In the genomic region with DNA sequence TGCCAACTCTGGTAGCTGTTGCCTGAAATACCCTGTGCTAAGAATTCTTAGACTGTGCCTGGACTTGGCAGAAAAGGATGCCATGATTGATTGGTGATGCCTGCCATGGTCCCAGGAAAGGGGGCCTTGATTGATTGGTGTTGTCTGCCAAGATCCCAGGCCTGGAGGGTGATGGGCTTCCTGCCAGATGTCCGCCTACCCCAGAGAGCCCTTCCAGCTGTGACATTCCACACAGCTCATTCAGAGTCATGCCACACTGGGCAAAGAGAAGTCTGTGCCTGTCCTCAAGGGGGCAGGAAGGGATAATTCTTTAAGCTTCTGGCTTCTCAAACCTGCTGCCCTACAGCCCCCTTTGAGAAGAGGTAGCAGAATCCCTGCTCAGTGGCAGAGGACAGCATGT, we compare ENCODE assay signal across 14 cellular contexts. TPM values are rescaled to one million over a fixed set of nuclear protein-coding genes. Genes with fewer than 3 reads are reported as not detected.
A peak's percentile ranks its signal among the peaks of the same experiment; 100 is the strongest.
DNase-seq lines count a peak whose midpoint lies in the region; ATAC-seq and TF ChIP-seq lines count a peak whose summit lies in the region.
"Had no signal": no experiment of that assay in that cellular context is flagged by ENCODE, and none has a peak within 500 bp of the region (broad histone marks: within the 10 kb centered on the region; RNA-seq: fewer than 3 reads in every experiment).

No MANE protein-coding gene starts in this region.

- H4K20me1 ChIP-seq in GM23338 (replicated peaks; ENCODE audit: insufficient read depth), result peaks cover 18% of the 10 kb centered on the region

- TF ChIP-seq EP300 in gastroesophageal sphincter (IDR thresholded peaks at IDR 0.05), result no peak

- TF ChIP-seq CTCF in GM23338 (conservative IDR thresholded peaks at IDR 0.05; ENCODE audit: low read depth in 2 of 2), result peak; percentile 56 to 60
- TF ChIP-seq CTCF in RWPE1 (conservative IDR thresholded peaks at IDR 0.05; ENCODE audit: low read depth), result no peak
- TF ChIP-seq CTCF in glutamatergic neuron (IDR thresholded peaks at IDR 0.05; ENCODE audit: partially characterized antibody, unreplicated experiment), result no peak
- TF ChIP-seq CTCF in gastroesophageal sphincter (IDR thresholded peaks at IDR 0.05), result peak in 1 of 4 experiments; percentile 3

- peaks cover 30% of the 10 kb centered on the region for H3K4me1 Mint-ChIP-seq in GM23338
- peaks cover 30% of the 10 kb centered on the region for H3K4me1 Mint-ChIP-seq in glutamatergic neuron (ENCODE audit: low read depth, unreplicated experiment)
- no peaks in the 10 kb centered on the region for H3K4me1 Mint-ChIP-seq in activated CD4-positive, alpha-beta memory T cell treated with anti-CD3 and anti-CD28 coated beads for 36 hours (ENCODE audit: low read depth)

- H3K9me3 Mint-ChIP-seq in GM23338 (no peaks in the 10 kb centered on the region), glutamatergic neuron (ENCODE audit: unreplicated experiment) (no peaks in the 10 kb centered on the region)
- no peaks in the 10 kb centered on the region for H3K9me3 Mint-ChIP-seq in activated CD4-positive, alpha-beta memory T cell treated with anti-CD3 and anti-CD28 coated beads for 36 hours

- H3K27ac Mint-ChIP-seq in GM23338 (peak overlapping the region; percentile 45; the same call in 1 of the 2 replicates), glutamatergic neuron (ENCODE audit: unreplicated experiment) (no peak overlapping the region)
- no peak overlapping the region for H3K27ac Mint-ChIP-seq in activated CD4-positive, alpha-beta memory T cell treated with anti-CD3 and anti-CD28 coated beads for 36 hours

- intact Hi-C loops in activated CD4-positive, alpha-beta memory T cell treated with anti-CD3 and anti-CD28 coated beads for 36 hours (cut with micrococcal nuclease), result no loop called here

- no peak overlapping the region for H3K27ac ChIP-seq in GM23338 (ENCODE audit: low read depth)
- no peak overlapping the region for H3K27ac ChIP-seq in RWPE1
- H3K27ac ChIP-seq in gastroesophageal sphincter, result no peak overlapping the region
- H3K27ac ChIP-seq: C4-2B, neutrophil, PC-9 had no signal

- in situ Hi-C loops in ACHN (cut with HindIII; ENCODE audit: low pct_ligation_motif_present, low pct_unique_long_range_greater_than_20kb, low sequenced_read_pairs), result no loop called here

- H2AFZ ChIP-seq in GM23338, result no peak overlapping the region
- H2AFZ ChIP-seq: PC-9 had no signal

- CTCF ChIA-PET in RWPE1 (lab: Yijun Ruan, JAX), result interaction anchor here (0.6 to 1.0 kb wide), 6 partner anchors 11 to 96 kb away, joined by 3 to 9 read pairs (median 4); no protein-coding TSS in a partner anchor
- CTCF ChIA-PET in activated CD4-positive, alpha-beta memory T cell treated with anti-CD3 and anti-CD28 coated beads for 36 hours (lab: Charles Lee), result interaction anchor here (0.7 to 1.6 kb wide), 4 partner anchors 9 to 360 kb away, joined by 3 to 5 read pairs (median 3); no protein-coding TSS in a partner anchor

- H3K9me2 ChIP-seq in GM23338 (ENCODE audit: insufficient read depth), result no peaks in the 10 kb centered on the region

- H3K4me3 Mint-ChIP-seq in GM23338, result no peak overlapping the region
- no peak overlapping the region for H3K4me3 Mint-ChIP-seq in glutamatergic neuron (ENCODE audit: unreplicated experiment)
- no peak overlapping the region for H3K4me3 Mint-ChIP-seq in activated CD4-positive, alpha-beta memory T cell treated with anti-CD3 and anti-CD28 coated beads for 36 hours

- peak; percentile 92 for ATAC-seq in GM23338
- ATAC-seq in gastroesophageal sphincter, result no peak

- H3K27me3 Mint-ChIP-seq in GM23338 (ENCODE audit: insufficient read depth, low read depth, poor library complexity) (peaks cover 8% of the 10 kb centered on the region), glutamatergic neuron (ENCODE audit: unreplicated experiment) (no peaks in the 10 kb centered on the region)
- H3K27me3 Mint-ChIP-seq in activated CD4-positive, alpha-beta memory T cell treated with anti-CD3 and anti-CD28 coated beads for 36 hours, result peaks cover 11% of the 10 kb centered on the region

- peak overlapping the region; percentile 60 for H3K4me2 ChIP-seq in GM23338
- H3K4me2 ChIP-seq: PC-9 had no signal

- H3K4me1 ChIP-seq in GM23338 (ENCODE audit: insufficient read depth) (peaks cover 23% of the 10 kb centered on the region), gastroesophageal sphincter (no peaks in the 10 kb centered on the region)

- TF ChIP-seq POLR2A in gastroesophageal sphincter (IDR thresholded peaks at IDR 0.05), result no peak

- H3K36me3 Mint-ChIP-seq in GM23338 (ENCODE audit: low read depth), result peaks cover 2% of the 10 kb centered on the region; the same call in 1 of the 3 replicates
- H3K36me3 Mint-ChIP-seq in glutamatergic neuron (ENCODE audit: unreplicated experiment), result peaks cover 5% of the 10 kb centered on the region
- H3K36me3 Mint-ChIP-seq in activated CD4-positive, alpha-beta memory T cell treated with anti-CD3 and anti-CD28 coated beads for 36 hours, result no peaks in the 10 kb centered on the region

- no CpG with 5 or more reads among the region's 1 CpG for WGBS in gastroesophageal sphincter (ENCODE audit: low coverage in 1 of 2), 2 donors

- H3K36me3 ChIP-seq in GM23338 (ENCODE audit: insufficient read depth) (no peaks in the 10 kb centered on the region), gastroesophageal sphincter (no peaks in the 10 kb centered on the region)
- H3K36me3 ChIP-seq: neutrophil had no signal

- no peak overlapping the region for H3K4me3 ChIP-seq in GM23338
- no peak overlapping the region for H3K4me3 ChIP-seq in gastroesophageal sphincter
- H3K4me3 ChIP-seq: PC-9 had no signal

- 0 out of 2 replicates have a peak, but pooled peaks cover 3% of the 10 kb centered on the region for H3F3A ChIP-seq in GM23338 (replicated peaks; ENCODE audit: low read depth)

- H3K9me3 ChIP-seq in gastroesophageal sphincter, result no peaks in the 10 kb centered on the region
- H3K9me3 ChIP-seq: neutrophil had no signal

- H3K79me2 ChIP-seq in GM23338 (replicated peaks; ENCODE audit: insufficient read depth), result peaks cover 3% of the 10 kb centered on the region; the same call in 1 of the 2 replicates

- H3K27me3 ChIP-seq in GM23338 (ENCODE audit: insufficient read depth), result no peaks in the 10 kb centered on the region
- peaks cover 31% of the 10 kb centered on the region for H3K27me3 ChIP-seq in gastroesophageal sphincter

- POLR2A ChIA-PET in RWPE1 (lab: Yijun Ruan, JAX; ENCODE audit: low non-redundant PET), result interaction anchor here (0.6 kb wide), 2 partner anchors 9 to 23 kb away, joined by 3 to 5 read pairs; no protein-coding TSS in a partner anchor
- POLR2A ChIA-PET in activated CD4-positive, alpha-beta memory T cell treated with anti-CD3 and anti-CD28 coated beads for 36 hours (lab: Charles Lee), result no interaction called here

- DNase-seq in ACHN (peak; percentile 9), GM23338 (ENCODE audit: low spot score) (peak; percentile 83), RWPE1 (ENCODE audit: low spot score) (peak; percentile 58), glutamatergic neuron (peak; percentile 30), NCI-H128 (lab: John Stamatoyannopoulos, UW; ENCODE audit: unreplicated experiment) (no peak), NCI-H2029 treated with DMSO at 0.1 percent for 48 hours (lab: John Stamatoyannopoulos, UW) (no peak)
- DNase-seq in activated CD4-positive, alpha-beta memory T cell treated with anti-CD3 and anti-CD28 coated beads for 36 hours, result no peak
- DNase-seq: activated T-cell treated with anti-CD3 and anti-CD28 coated beads for 4 hours; central memory CD4-positive, alpha-beta T cell; PC-9; stimulated activated naive CD4-positive, alpha-beta T cell treated with Interleukin-2 at 50 U/mL for 16 hours had no signal

TF ChIP-seq in GM23338, 12 proteins besides CTCF, POLR2A, EP300 and RAD21 (continues in another document):
- TF ChIP-seq EZH2phosphoT487 (IDR thresholded peaks at IDR 0.05; ENCODE audit: unreplicated experiment), result no peak
- no peak for TF ChIP-seq STAT1 (IDR thresholded peaks at IDR 0.05; ENCODE audit: unreplicated experiment)
- no peak for TF ChIP-seq NANOG (IDR thresholded peaks at IDR 0.05; ENCODE audit: borderline replicate concordance)
- TF ChIP-seq ZNF114 (CRISPR knock-in tag; IDR thresholded peaks at IDR 0.05), result no peak
- TF ChIP-seq POLR2AphosphoS5 (IDR thresholded peaks at IDR 0.05; ENCODE audit: low read depth), result no peak
- TF ChIP-seq EZH2 (IDR thresholded peaks at IDR 0.05; ENCODE audit: low read depth, unreplicated experiment), result no peak
- no peak for TF ChIP-seq ZNF331 (CRISPR knock-in tag; IDR thresholded peaks at IDR 0.05; ENCODE audit: low read depth)
- no peak for TF ChIP-seq ETS1 (IDR thresholded peaks at IDR 0.05)
- TF ChIP-seq CREB1 (CRISPR knock-in tag; IDR thresholded peaks at IDR 0.05; ENCODE audit: low read depth), result no peak

RNA-seq across cellular contexts. Expression of gene RIMS4, which starts 24.6 kb away (rescaled TPM):
- total RNA-seq in GM23338 (2014; rRNA removed; shearing (Covaris generic)), result 34.5 and 39.7 TPM in 2 replicates
- 2.9 and 3.5 TPM in 2 replicates for polyA plus RNA-seq in GM23338 (2016; fragmentation: Nextera tagmentation; extraction: Ambion mirVana)
- 96.1 TPM for total RNA-seq in glutamatergic neuron (ENCODE audit: unreplicated experiment)
- total RNA-seq in gastroesophageal sphincter, result 1 to 10 TPM; 1.2 to 4.6 (median 2.4) TPM
- not detected for total RNA-seq in activated CD4-positive, alpha-beta memory T cell treated with anti-CD3 and anti-CD28 coated beads for 36 hours

RNA-seq across cellular contexts. Expression of gene KCNK15, which starts 40.1 kb away (rescaled TPM):
- total RNA-seq in GM23338 (2014; rRNA removed; shearing (Covaris generic)), result 0.19 and 0.63 TPM in 2 replicates
- 3.3 and 4.3 TPM in 2 replicates for polyA plus RNA-seq in GM23338 (2016; fragmentation: Nextera tagmentation; extraction: Ambion mirVana)
- total RNA-seq in glutamatergic neuron (ENCODE audit: unreplicated experiment), result 0.22 TPM
- 1 to 10 TPM; 1.3 to 4.7 (median 2.8) TPM for total RNA-seq in gastroesophageal sphincter
- under 1 TPM; 0.71 to 0.77 TPM for total RNA-seq in activated CD4-positive, alpha-beta memory T cell treated with anti-CD3 and anti-CD28 coated beads for 36 hours

Comparison
In these comparisons a context has a peak if more than half of its experiments do, and no peak if none do; other contexts are left out.
1. DNase-seq: peak in ACHN (single experiment), GM23338 (single experiment), RWPE1 (single experiment) and glutamatergic neuron (single experiment); none in NCI-H128 (single experiment), activated CD4-positive, alpha-beta memory T cell treated with anti-CD3 and anti-CD28 coated beads for 36 hours (single experiment) and NCI-H2029 treated with DMSO at 0.1 percent for 48 hours (single experiment).
2. CTCF ChIP-seq: peak in GM23338 (2 of 2); none in RWPE1 (single experiment) and glutamatergic neuron (single experiment).